In the genomic region with DNA sequence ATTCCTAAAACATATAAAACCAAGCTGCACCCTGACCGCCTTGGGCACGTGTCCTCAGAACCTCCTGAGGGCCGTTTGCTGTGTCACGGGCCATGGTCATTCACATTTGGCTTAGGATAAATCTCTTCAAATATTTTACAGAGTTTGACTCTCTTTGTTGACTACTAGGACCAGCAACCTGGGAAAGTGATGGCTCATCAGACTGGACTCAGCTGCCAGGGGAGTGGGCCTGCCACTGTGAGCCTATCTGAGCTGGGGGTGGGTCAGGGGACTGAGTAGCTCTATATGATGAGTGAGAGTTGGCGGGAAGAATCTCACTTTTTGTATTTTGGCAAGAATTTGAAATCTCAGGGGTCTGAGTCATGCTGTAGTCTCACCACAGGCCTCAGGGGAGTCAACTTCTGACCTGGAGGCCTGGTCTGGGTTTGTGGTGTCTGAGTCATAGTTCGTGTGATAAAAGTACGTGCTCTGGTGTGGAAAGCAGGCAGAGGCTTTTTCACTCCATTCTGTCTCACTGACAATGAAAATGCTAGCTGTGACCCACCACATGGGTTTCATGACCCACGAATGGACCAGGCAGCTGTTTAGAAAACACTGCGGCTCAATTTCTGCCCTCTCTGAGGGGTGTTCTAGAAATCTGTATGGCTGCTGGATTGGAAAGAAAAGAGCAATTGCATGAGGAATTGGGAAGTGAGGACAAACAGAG, we compare ENCODE assay signal across 8 cellular contexts. TPM values are rescaled to one million over a fixed set of nuclear protein-coding genes. Genes with fewer than 3 reads are reported as not detected.
DNase-seq lines count a peak whose midpoint lies in the region; ATAC-seq and TF ChIP-seq lines count a peak whose summit lies in the region.

No MANE protein-coding gene starts in this region.

- peak overlapping the region in 1 of 3 donors; percentile 56 for H3K27ac ChIP-seq in right lobe of liver

- no peak for TF ChIP-seq CTCF in right lobe of liver (IDR thresholded peaks at IDR 0.05)

- peak; percentile 46 for ATAC-seq in GM19438 (IDR thresholded peaks at IDR 0.05; ENCODE audit: low read depth, unreplicated experiment)
- peak; percentile 64 for ATAC-seq in HG03469 (IDR thresholded peaks at IDR 0.05; ENCODE audit: unreplicated experiment)
- peak in 1 of 4 donors; percentile 42 for ATAC-seq in right lobe of liver

- TF ChIP-seq POLR2A in right lobe of liver (IDR thresholded peaks at IDR 0.05) = peak; percentile 31

- 53% methylated on average over 9 of the region's 9 CpGs for WGBS in right lobe of liver (ENCODE audit: insufficient coverage, low coverage, low lambda C conversion rate, missing lambda C conversion rate)

- intact Hi-C loops in right lobe of liver (cut with DNase I) = no loop called here

- no peaks in the 10 kb centered on the region for H3K9me3 ChIP-seq in right lobe of liver

- H3K4me1 ChIP-seq in right lobe of liver = peaks cover 0 to 23% (median 2%) of the 10 kb centered on the region in 4 donors

- H3K4me3 ChIP-seq in right lobe of liver = no peak overlapping the region

- DNase-seq in AG20443 (ENCODE audit: low spot score) (peak; percentile 93), T-helper 1 cell (peak in 3 of 5 donors; percentile 46 to 88 (median 57)), astrocyte of the hippocampus (ENCODE audit: low read depth, low spot score) (peak; percentile 98), right lobe of liver (peak in 1 of 3 donors; percentile 47), putamen (ENCODE audit: low spot score) (no peak)
- peak; percentile 58 for DNase-seq in stimulated activated CD8-positive, alpha-beta memory T cell treated with anti-CD3 and anti-CD28 coated beads, Interleukin-4, amount 100 ng/mL, for 24 hours (ENCODE audit: low read depth)

- H3K27me3 ChIP-seq in right lobe of liver = no peaks in the 10 kb centered on the region

- no peaks in the 10 kb centered on the region for H3K36me3 ChIP-seq in right lobe of liver

RNA-seq across cellular contexts. Expression of a gene that starts 4.2 kb away (rescaled TPM):
- total RNA-seq in right lobe of liver = 10 to 100 TPM in 4 of 6 experiments, 1 to 10 TPM in 2; 7.3 to 19.8 (median 13.1) TPM

RNA-seq across cellular contexts. Expression of a gene that starts 49.5 kb away (rescaled TPM):
- not detected for total RNA-seq in right lobe of liver

RNA-seq across cellular contexts. Expression of a gene that starts 56.0 kb away (rescaled TPM):
- not detected for total RNA-seq in right lobe of liver
